In the genomic region with DNA sequence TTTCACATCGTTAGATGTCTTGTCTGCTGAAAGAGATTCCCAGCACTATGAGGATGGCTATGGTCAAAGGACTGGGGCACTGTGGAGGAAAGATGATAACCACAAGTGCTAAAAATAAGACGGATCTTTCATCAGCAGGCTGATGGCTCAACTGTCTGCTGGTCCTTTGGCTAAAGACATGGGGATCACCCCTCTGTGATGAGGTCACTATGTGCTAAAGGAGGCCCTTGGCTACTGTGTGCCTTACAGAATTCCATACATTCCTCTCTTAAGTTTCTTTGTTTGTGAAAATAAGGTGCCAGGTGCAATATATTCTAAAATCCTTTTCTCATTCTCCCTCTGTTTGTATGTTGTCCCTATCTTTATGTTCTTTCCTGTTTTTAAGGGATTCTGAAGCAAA, we compare ENCODE assay signal across 19 cellular contexts. TPM values are rescaled to one million over a fixed set of nuclear protein-coding genes. Genes with fewer than 3 reads are reported as not detected.
"Had no signal": no experiment of that assay in that cellular context is flagged by ENCODE, and none has a peak within 500 bp of the region (broad histone marks: within the 10 kb centered on the region; RNA-seq: fewer than 3 reads in every experiment).

No MANE protein-coding gene starts in this region.

- H3K27me3 ChIP-seq: thyroid gland, uterus had no signal

- H3K4me3 ChIP-seq: lung, thyroid gland, uterus had no signal

- H3K4me1 Mint-ChIP-seq: activated CD4-positive, alpha-beta memory T cell treated with anti-CD3 and anti-CD28 coated beads, Interleukin-2, amount 10 ng/mL, durations not matched to agents 7 days and 5 days; naive thymus-derived CD8-positive, alpha-beta T cell; stimulated activated effector memory CD8-positive, alpha-beta T cell treated with anti-CD3 and anti-CD28 coated beads, Interleukin-12 subunit alpha, Interleukin-12 subunit beta, amount 100 ng/mL, for 72 hours had no signal

- DNase-seq: activated CD4-positive, alpha-beta memory T cell treated with anti-CD3 and anti-CD28 coated beads, Interleukin-2, amount 10 ng/mL, durations not matched to agents 7 days and 5 days; activated CD4-positive, alpha-beta T cell treated with anti-CD3 and anti-CD28 coated beads for 4 hours; activated effector memory CD4-positive, alpha-beta T cell treated with Interleukin-2 at 50 U/mL for 16 hours; activated T-cell treated with anti-CD3 and anti-CD28 coated beads, Interleukin-2, amount 50 U/mL, for 4 hours; amygdala; cortex of kidney; effector CD8-positive, alpha-beta T cell; foreskin keratinocyte; islet precursor cell; naive thymus-derived CD8-positive, alpha-beta T cell; T-helper 1 cell; thyroid gland; uterus had no signal

- H3K36me3 ChIP-seq: neutrophil, thyroid gland, uterus had no signal

- H3K9me3 ChIP-seq: neutrophil, thyroid gland, uterus had no signal

- H3K79me2 ChIP-seq: parathyroid adenoma had no signal

- H3K36me3 Mint-ChIP-seq: activated naive CD8-positive, alpha-beta T cell; naive thymus-derived CD8-positive, alpha-beta T cell; stimulated activated effector memory CD8-positive, alpha-beta T cell treated with anti-CD3 and anti-CD28 coated beads, Interleukin-12 subunit alpha, Interleukin-12 subunit beta, amount 100 ng/mL, for 72 hours had no signal

- H3K27ac ChIP-seq: foreskin keratinocyte, neutrophil, parathyroid adenoma, thyroid gland, uterus had no signal

- H3K4me1 ChIP-seq: foreskin keratinocyte, thyroid gland, uterus had no signal

- H3K9me3 Mint-ChIP-seq: activated CD4-positive, alpha-beta memory T cell treated with anti-CD3 and anti-CD28 coated beads, Interleukin-2, amount 10 ng/mL, durations not matched to agents 7 days and 5 days; activated T-cell treated with anti-CD3 and anti-CD28 coated beads, Interleukin-2, amount 50 U/mL, for 4 hours; naive thymus-derived CD8-positive, alpha-beta T cell; stimulated activated effector memory CD8-positive, alpha-beta T cell treated with anti-CD3 and anti-CD28 coated beads, Interleukin-12 subunit alpha, Interleukin-12 subunit beta, amount 100 ng/mL, for 72 hours had no signal

- H3K9ac ChIP-seq: parathyroid adenoma had no signal

- H3K4me3 Mint-ChIP-seq: activated CD4-positive, alpha-beta memory T cell treated with anti-CD3 and anti-CD28 coated beads, Interleukin-2, amount 10 ng/mL, durations not matched to agents 7 days and 5 days; activated naive CD8-positive, alpha-beta T cell; activated T-cell treated with anti-CD3 and anti-CD28 coated beads, Interleukin-2, amount 50 U/mL, for 4 hours; naive thymus-derived CD8-positive, alpha-beta T cell; stimulated activated effector memory CD8-positive, alpha-beta T cell treated with anti-CD3 and anti-CD28 coated beads, Interleukin-12 subunit alpha, Interleukin-12 subunit beta, amount 100 ng/mL, for 72 hours had no signal

- H3K27ac Mint-ChIP-seq: activated CD4-positive, alpha-beta memory T cell treated with anti-CD3 and anti-CD28 coated beads, Interleukin-2, amount 10 ng/mL, durations not matched to agents 7 days and 5 days; activated naive CD8-positive, alpha-beta T cell; naive thymus-derived CD8-positive, alpha-beta T cell; stimulated activated effector memory CD8-positive, alpha-beta T cell treated with anti-CD3 and anti-CD28 coated beads, Interleukin-12 subunit alpha, Interleukin-12 subunit beta, amount 100 ng/mL, for 72 hours had no signal

- H3K27me3 Mint-ChIP-seq: activated naive CD8-positive, alpha-beta T cell had no signal

- ATAC-seq: activated T-cell treated with anti-CD3 and anti-CD28 coated beads, Interleukin-2, amount 50 U/mL, for 4 hours; foreskin keratinocyte; naive thymus-derived CD8-positive, alpha-beta T cell; stimulated activated effector memory CD8-positive, alpha-beta T cell treated with anti-CD3 and anti-CD28 coated beads, Interleukin-12 subunit alpha, Interleukin-12 subunit beta, amount 100 ng/mL, for 72 hours had no signal

RNA-seq across cellular contexts. Expression of a gene that starts 39.7 kb away (rescaled TPM):
- total RNA-seq: activated CD4-positive, alpha-beta memory T cell treated with anti-CD3 and anti-CD28 coated beads, Interleukin-2, amount 10 ng/mL, durations not matched to agents 7 days and 5 days; activated T-cell treated with anti-CD3 and anti-CD28 coated beads, Interleukin-2, amount 50 U/mL, for 4 hours; mononuclear cell; naive thymus-derived CD8-positive, alpha-beta T cell had no signal
- polyA plus RNA-seq: naive thymus-derived CD8-positive, alpha-beta T cell had no signal
